Comparison of ENCODE assay signal across 23 cellular contexts in the genomic region with DNA sequence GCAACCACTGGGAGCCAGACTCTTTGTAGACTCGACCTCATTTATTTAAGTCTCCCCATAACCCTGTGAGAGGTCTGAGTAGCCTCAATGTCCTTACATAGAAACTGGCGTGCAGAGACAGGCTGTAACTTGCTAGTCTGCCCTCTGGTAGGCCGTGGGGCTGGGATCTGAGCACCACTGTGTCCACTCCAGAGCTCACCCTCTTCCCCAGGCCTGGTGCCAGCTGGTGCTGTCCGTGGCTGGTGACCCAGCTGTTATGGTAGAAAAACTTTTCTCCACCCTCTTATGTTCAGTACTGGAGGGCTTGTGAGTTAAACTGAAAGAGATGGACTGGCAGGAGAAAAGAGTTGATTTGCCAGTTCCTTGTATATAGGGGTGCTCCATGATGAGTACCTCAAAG. TPM values are rescaled to one million over a fixed set of nuclear protein-coding genes. Genes with fewer than 3 reads are reported as not detected.
"Had no signal": no experiment of that assay in that cellular context is flagged by ENCODE, and none has a peak within 500 bp of the region (broad histone marks: within the 10 kb centered on the region; RNA-seq: fewer than 3 reads in every experiment).

No MANE protein-coding gene starts in this region.

- H3K27ac Mint-ChIP-seq: activated CD4-positive, alpha-beta T cell treated with anti-CD3 and anti-CD28 coated beads, Interleukin-2, amount 10 ng/mL, durations not matched to agents 24 days and 14 days; activated CD8-positive, alpha-beta T cell treated with anti-CD3 and anti-CD28 coated beads, Interleukin-2, amount 10 ng/mL, durations not matched to agents 7 days and 5 days; endodermal cell; memory B cell; T-helper 1 cell treated with Interleukin-12 subunit alpha and Interleukin-12 subunit beta and Interleukin-4 antibody, amounts not matched to agents 30 μg/mL and 1 μg/mL, for 36 hours had no signal

- H3K27ac ChIP-seq: brain microvascular endothelial cell, foreskin keratinocyte, left ventricle myocardium inferior, neutrophil, parathyroid adenoma, transverse colon, uterus had no signal

- H3K79me2 ChIP-seq: parathyroid adenoma had no signal

- H3K9me3 ChIP-seq: left ventricle myocardium inferior, neutrophil, transverse colon, uterus had no signal

- H2AFZ ChIP-seq: parathyroid adenoma had no signal

- H3K4me3 Mint-ChIP-seq: activated CD4-positive, alpha-beta T cell treated with anti-CD3 and anti-CD28 coated beads, Interleukin-2, amount 10 ng/mL, durations not matched to agents 24 days and 14 days; activated CD8-positive, alpha-beta T cell treated with anti-CD3 and anti-CD28 coated beads, Interleukin-2, amount 10 ng/mL, durations not matched to agents 7 days and 5 days; endodermal cell; memory B cell; natural killer cell treated with Interleukin-12 subunit alpha and Interleukin-12 subunit beta and Interleukin-15 and Interleukin-18, amount 100 ng/mL, for 72 hours; T-helper 1 cell treated with Interleukin-12 subunit alpha and Interleukin-12 subunit beta and Interleukin-4 antibody, amounts not matched to agents 30 μg/mL and 1 μg/mL, for 36 hours had no signal

- H3K27me3 ChIP-seq: brain microvascular endothelial cell, neutrophil, transverse colon, uterus had no signal

- H3K36me3 ChIP-seq: brain microvascular endothelial cell, left ventricle myocardium inferior, neutrophil, transverse colon, uterus had no signal

- DNase-seq: activated CD4-positive, alpha-beta T cell treated with anti-CD3 and anti-CD28 coated beads, Interleukin-2, amount 10 ng/mL, durations not matched to agents 24 days and 14 days; activated CD8-positive, alpha-beta T cell treated with anti-CD3 and anti-CD28 coated beads, Interleukin-2, amount 10 ng/mL, durations not matched to agents 7 days and 5 days; activated effector memory CD4-positive, alpha-beta T cell treated with Interleukin-2 at 50 U/mL for 16 hours; activated naive CD4-positive, alpha-beta T cell treated with anti-CD3 and anti-CD28 coated beads, Interleukin-2, amount 50 U/mL, for 16 hours; activated T-cell treated with anti-CD3 and anti-CD28 coated beads, Interleukin-2, amount 50 U/mL, for 48 hours; aorta; brain microvascular endothelial cell; endodermal cell; foreskin keratinocyte; left ventricle myocardium inferior; retina; stimulated activated CD4-positive, alpha-beta T cell treated with anti-CD3 and anti-CD28 coated beads, Interleukin-12 subunit alpha, Interleukin-12 subunit beta, amount 100 ng/mL, for 4 hours; stimulated activated CD4-positive, alpha-beta T cell treated with anti-CD3 and anti-CD28 coated beads, Interleukin-1b, Interleukin-23, amount 100 ng/mL, for 48 hours; stimulated activated CD8-positive, alpha-beta memory T cell treated with anti-CD3 and anti-CD28 coated beads, Interleukin-4, amount 100 ng/mL, for 48 hours; stimulated activated naive CD4-positive, alpha-beta T cell; transverse colon; uterus had no signal

- H3K9me3 Mint-ChIP-seq: activated CD4-positive, alpha-beta T cell treated with anti-CD3 and anti-CD28 coated beads, Interleukin-2, amount 10 ng/mL, durations not matched to agents 24 days and 14 days; endodermal cell; memory B cell; natural killer cell treated with Interleukin-12 subunit alpha and Interleukin-12 subunit beta and Interleukin-15 and Interleukin-18, amount 100 ng/mL, for 72 hours; T-helper 1 cell treated with Interleukin-12 subunit alpha and Interleukin-12 subunit beta and Interleukin-4 antibody, amounts not matched to agents 30 μg/mL and 1 μg/mL, for 36 hours had no signal

- H3K9ac ChIP-seq: parathyroid adenoma had no signal

- H3K4me1 Mint-ChIP-seq: endodermal cell had no signal

- ATAC-seq: activated CD8-positive, alpha-beta T cell treated with anti-CD3 and anti-CD28 coated beads, Interleukin-2, amount 10 ng/mL, durations not matched to agents 7 days and 5 days; foreskin keratinocyte; natural killer cell treated with Interleukin-12 subunit alpha and Interleukin-12 subunit beta and Interleukin-15 and Interleukin-18, amount 100 ng/mL, for 72 hours had no signal

- H3K36me3 Mint-ChIP-seq: memory B cell; natural killer cell treated with Interleukin-12 subunit alpha and Interleukin-12 subunit beta and Interleukin-15 and Interleukin-18, amount 100 ng/mL, for 72 hours had no signal

- H3K4me3 ChIP-seq: left ventricle myocardium inferior, transverse colon, uterus had no signal

- H3K4me1 ChIP-seq: foreskin keratinocyte, parathyroid adenoma, uterus had no signal

- H3K27me3 Mint-ChIP-seq: activated CD4-positive, alpha-beta T cell treated with anti-CD3 and anti-CD28 coated beads, Interleukin-2, amount 10 ng/mL, durations not matched to agents 24 days and 14 days; natural killer cell treated with Interleukin-12 subunit alpha and Interleukin-12 subunit beta and Interleukin-15 and Interleukin-18, amount 100 ng/mL, for 72 hours had no signal

RNA-seq across cellular contexts. Expression of gene ADAMTS14, which starts 41.9 kb away (rescaled TPM):
- total RNA-seq: dermis microvascular lymphatic vessel endothelial cell, foreskin keratinocyte had no signal
